ENCODE assay signal across 8 cellular contexts in the genomic region with DNA sequence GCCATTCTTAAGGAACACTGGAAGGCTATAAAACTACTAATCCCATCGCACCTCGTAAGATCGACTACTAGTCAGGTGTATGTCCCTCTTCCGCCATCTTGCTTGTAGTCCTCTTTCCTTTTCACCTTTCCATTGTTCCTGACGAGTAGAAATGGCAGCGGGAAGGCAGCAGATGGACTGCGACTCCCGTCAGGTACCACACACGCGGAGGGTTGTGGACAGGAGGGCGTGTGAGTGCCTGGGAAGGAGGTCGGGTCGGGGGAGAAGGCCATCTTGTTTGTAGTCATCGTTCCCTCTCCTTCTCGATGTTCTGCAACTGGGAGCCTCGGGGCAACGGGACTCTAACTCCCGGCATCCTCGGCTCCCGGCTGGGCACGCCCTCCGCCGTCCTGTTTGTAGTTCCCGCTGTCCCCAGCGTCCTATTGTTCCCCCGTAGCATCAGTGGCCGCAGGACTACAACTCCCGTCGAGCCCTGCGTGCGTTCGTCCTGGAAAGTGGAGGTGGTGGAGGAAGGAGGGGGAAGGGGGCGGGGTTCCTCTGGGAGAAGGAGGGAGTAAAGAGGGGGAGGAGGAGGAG. TPM values are rescaled to one million over a fixed set of nuclear protein-coding genes. Genes with fewer than 3 reads are reported as not detected.
DNase-seq lines count a peak whose midpoint lies in the region; ATAC-seq and TF ChIP-seq lines count a peak whose summit lies in the region.

No MANE protein-coding gene starts in this region.

- H3K36me3 Mint-ChIP-seq in activated CD4-positive, alpha-beta T cell treated with anti-CD3 and anti-CD28 coated beads, Interleukin-2, amount 10 ng/mL, durations not matched to agents 7 days and 5 days (ENCODE audit: low read depth): no peaks in the 10 kb centered on the region

- peaks cover 0 to 37% (median 29%) of the 10 kb centered on the region in 11 experiments; a peak in 18 of 22 replicates for H4K20me1 ChIP-seq in BLaER1 treated with 17β-estradiol and CSF1 and Interleukin-3, amounts not matched to agents 10 nM and 100 nM

- H3K4me1 ChIP-seq in BLaER1 treated with 17β-estradiol and CSF1 and Interleukin-3, amounts not matched to agents 10 nM and 100 nM: peaks cover 45 to 77% (median 68%) of the 10 kb centered on the region in 10 experiments

- H3K36me3 ChIP-seq in BLaER1 treated with 17β-estradiol and CSF1 and Interleukin-3, amounts not matched to agents 10 nM and 100 nM: peaks cover 7 to 29% (median 21%) of the 10 kb centered on the region in 11 experiments; a peak in 20 of 22 replicates

- no peaks in the 10 kb centered on the region for H3K27me3 ChIP-seq in BLaER1 treated with 17β-estradiol and CSF1 and Interleukin-3, amounts not matched to agents 10 nM and 100 nM
- H3K27me3 ChIP-seq in layer of hippocampus (ENCODE audit: control insufficient read depth, insufficient read depth, low read length): no peaks in the 10 kb centered on the region

- peak overlapping the region; percentile 20 to 66 (median 56); a peak in 17 of 22 replicates for H3K4me2 ChIP-seq in BLaER1 treated with 17β-estradiol and CSF1 and Interleukin-3, amounts not matched to agents 10 nM and 100 nM

- CTCF ChIA-PET in activated CD4-positive, alpha-beta T cell treated with anti-CD3 and anti-CD28 coated beads, Interleukin-2, amount 10 ng/mL, durations not matched to agents 7 days and 5 days (lab: Charles Lee): interaction anchor here (0.6 to 1.3 kb wide), 2 partner anchors 12 to 108 kb away, joined by 3 to 4 read pairs; no protein-coding TSS in a partner anchor

- H3K4me3 ChIP-seq in BLaER1 treated with 17β-estradiol and CSF1 and Interleukin-3, amounts not matched to agents 10 nM and 100 nM: peak overlapping the region; percentile 74 to 92 (median 88)
- H3K4me3 ChIP-seq in coronary artery: peak overlapping the region; percentile 82

- H3K9ac ChIP-seq in BLaER1 treated with 17β-estradiol and CSF1 and Interleukin-3, amounts not matched to agents 10 nM and 100 nM: peak overlapping the region; percentile 87 to 97 (median 92)

- peak overlapping the region; percentile 86 to 98 (median 94) for H3K27ac ChIP-seq in BLaER1 treated with 17β-estradiol and CSF1 and Interleukin-3, amounts not matched to agents 10 nM and 100 nM
- H3K27ac ChIP-seq in coronary artery (peak overlapping the region; percentile 93 to 95), layer of hippocampus (ENCODE audit: low read depth, low read length) (peak overlapping the region; percentile 99)

- H3K4me3 Mint-ChIP-seq in activated CD4-positive, alpha-beta T cell treated with anti-CD3 and anti-CD28 coated beads, Interleukin-2, amount 10 ng/mL, durations not matched to agents 7 days and 5 days: peak overlapping the region; percentile 88

- H3K27ac Mint-ChIP-seq in activated CD4-positive, alpha-beta T cell treated with anti-CD3 and anti-CD28 coated beads, Interleukin-2, amount 10 ng/mL, durations not matched to agents 7 days and 5 days: peak overlapping the region; percentile 99

- DNase-seq in NCI-H69 (lab: John Stamatoyannopoulos, UW): peak; percentile 100
- DNase-seq in activated CD4-positive, alpha-beta T cell treated with anti-CD3 and anti-CD28 coated beads, Interleukin-2, amount 10 ng/mL, durations not matched to agents 7 days and 5 days: peak; percentile 98
- DNase-seq in coronary artery (ENCODE audit: low spot score): peak; percentile 100
- DNase-seq in stimulated activated CD4-positive, alpha-beta T cell treated with anti-CD3 and anti-CD28 coated beads, Interleukin-1b, Interleukin-23, amount 100 ng/mL, for 1 hour (ENCODE audit: low read depth in 2 of 2): peak; percentile 85 to 89

- H3K4me1 Mint-ChIP-seq in activated CD4-positive, alpha-beta T cell treated with anti-CD3 and anti-CD28 coated beads, Interleukin-2, amount 10 ng/mL, durations not matched to agents 7 days and 5 days: peaks cover 31% of the 10 kb centered on the region

- no peaks in the 10 kb centered on the region for H3K27me3 Mint-ChIP-seq in activated CD4-positive, alpha-beta T cell treated with anti-CD3 and anti-CD28 coated beads, Interleukin-2, amount 10 ng/mL, durations not matched to agents 7 days and 5 days

- POLR2A ChIA-PET in activated CD4-positive, alpha-beta T cell treated with anti-CD3 and anti-CD28 coated beads, Interleukin-2, amount 10 ng/mL, durations not matched to agents 7 days and 5 days (lab: Charles Lee): no interaction called here

- H3K9me3 Mint-ChIP-seq in activated CD4-positive, alpha-beta T cell treated with anti-CD3 and anti-CD28 coated beads, Interleukin-2, amount 10 ng/mL, durations not matched to agents 7 days and 5 days: no peaks in the 10 kb centered on the region

- TF ChIP-seq CTCF in coronary artery (IDR thresholded peaks at IDR 0.05): no peak

- ATAC-seq in GM19397 (IDR thresholded peaks at IDR 0.05; ENCODE audit: unreplicated experiment): peak; percentile 60
- ATAC-seq in HG03558 (IDR thresholded peaks at IDR 0.05; ENCODE audit: extremely low read depth, unreplicated experiment): peak; percentile 43

- no peaks in the 10 kb centered on the region; a peak in 1 of 22 replicates for H3K9me3 ChIP-seq in BLaER1 treated with 17β-estradiol and CSF1 and Interleukin-3, amounts not matched to agents 10 nM and 100 nM (replicated peaks in 1 of 11)

RNA-seq across cellular contexts. Expression of a gene that starts 0.3 kb away (rescaled TPM):
- 10 to 100 TPM; 21.7 to 22.4 TPM for total RNA-seq in activated CD4-positive, alpha-beta T cell treated with anti-CD3 and anti-CD28 coated beads, Interleukin-2, amount 10 ng/mL, durations not matched to agents 7 days and 5 days

RNA-seq across cellular contexts. Expression of a gene that starts 25.8 kb away (rescaled TPM):
- total RNA-seq in activated CD4-positive, alpha-beta T cell treated with anti-CD3 and anti-CD28 coated beads, Interleukin-2, amount 10 ng/mL, durations not matched to agents 7 days and 5 days: 10 to 100 TPM; 18.4 to 19.0 TPM

RNA-seq across cellular contexts. Expression of a gene that starts 26.6 kb away (rescaled TPM):
- total RNA-seq in activated CD4-positive, alpha-beta T cell treated with anti-CD3 and anti-CD28 coated beads, Interleukin-2, amount 10 ng/mL, durations not matched to agents 7 days and 5 days: under 1 TPM; 0.22 to 0.31 TPM

RNA-seq across cellular contexts. Expression of a gene that starts 29.2 kb away (rescaled TPM):
- total RNA-seq in activated CD4-positive, alpha-beta T cell treated with anti-CD3 and anti-CD28 coated beads, Interleukin-2, amount 10 ng/mL, durations not matched to agents 7 days and 5 days: 10 to 100 TPM; 21.8 to 22.1 TPM

RNA-seq across cellular contexts. Expression of a gene that starts 34.5 kb away (rescaled TPM):
- 10 to 100 TPM; 26.5 to 26.6 TPM for total RNA-seq in activated CD4-positive, alpha-beta T cell treated with anti-CD3 and anti-CD28 coated beads, Interleukin-2, amount 10 ng/mL, durations not matched to agents 7 days and 5 days

Comparison
In these comparisons a context has a peak if more than half of its experiments do, and no peak if none do; other contexts are left out.
1. Peak in every context shown above with its lines: DNase-seq, ATAC-seq, H3K4me3 ChIP-seq and H3K27ac ChIP-seq.